In genomic region chr3:192706272-192706671, GRCh38 we compare ENCODE assay signal across 1 cellular context.
TF ChIP-seq lines count a peak whose summit lies in the region.

No MANE protein-coding gene starts in this region.

TF ChIP-seq in HepG2, 621 proteins besides CTCF, POLR2A, EP300 and RAD21 (continued from another document):
- TF ChIP-seq, protein P1, sequence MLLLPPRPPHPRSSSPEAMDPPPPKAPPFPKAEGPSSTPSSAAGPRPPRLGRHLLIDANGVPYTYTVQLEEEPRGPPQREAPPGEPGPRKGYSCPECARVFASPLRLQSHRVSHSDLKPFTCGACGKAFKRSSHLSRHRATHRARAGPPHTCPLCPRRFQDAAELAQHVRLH (CRISPR knock-in tag; IDR thresholded peaks at IDR 0.05; ENCODE audit: borderline replicate concordance, low read depth), result no peak
- TF ChIP-seq HNRNPLL (IDR thresholded peaks at IDR 0.05; ENCODE audit: low read depth, low read length, poor library complexity, severe bottlenecking) (no peak), MTA3 (CRISPR knock-in tag; IDR thresholded peaks at IDR 0.05) (no peak), TMF1 (CRISPR knock-in tag; IDR thresholded peaks at IDR 0.05; ENCODE audit: low read depth) (no peak), ZNF678 (CRISPR knock-in tag; IDR thresholded peaks at IDR 0.05) (no peak), KIAA2018 (CRISPR knock-in tag; IDR thresholded peaks at IDR 0.05; ENCODE audit: borderline replicate concordance) (no peak), ZBTB3 (CRISPR knock-in tag; IDR thresholded peaks at IDR 0.05; ENCODE audit: borderline replicate concordance, low read depth) (no peak), ZNF484 (CRISPR knock-in tag; IDR thresholded peaks at IDR 0.05; ENCODE audit: borderline replicate concordance, low read depth) (no peak)
